In genomic region chr11:26324270-26324669, GRCh38 we compare ENCODE assay signal across 8 cellular contexts. TPM values are rescaled to one million over a fixed set of nuclear protein-coding genes. Genes with fewer than 3 reads are reported as not detected.
"Had no signal": no experiment of that assay in that cellular context is flagged by ENCODE, and none has a peak within 500 bp of the region (broad histone marks: within the 10 kb centered on the region; RNA-seq: fewer than 3 reads in every experiment).

No MANE protein-coding gene starts in this region.

- H3K9ac ChIP-seq: KMS-11 had no signal

- ATAC-seq: GM23338 had no signal

- H3K4me3 ChIP-seq: GM23338 had no signal

- H3K27ac ChIP-seq: KMS-11 had no signal

- H3K4me2 ChIP-seq: GM23338, KMS-11 had no signal

- H2AFZ ChIP-seq: GM23338 had no signal

- FAIRE-seq: H1, H54, HTR-8/SVneo had no signal

- DNase-seq: H9, HCEC 1CT, KBM-7 had no signal

RNA-seq across cellular contexts. Expression of gene ANO3, which starts 7.7 kb away (rescaled TPM):
- total RNA-seq: GM23338, H1, H9 had no signal
- polyA plus RNA-seq: GM23338, H1 had no signal
